1 cellular context compared by ENCODE assay signal in genomic region chr14:54902143-54902520, GRCh38.
TF ChIP-seq lines count a peak whose summit lies in the region.

No MANE protein-coding gene starts in this region.

TF ChIP-seq in WTC11, 78 proteins besides CTCF, POLR2A, EP300 and RAD21 (continued from another document):
- TF ChIP-seq AR (CRISPR knock-in tag; IDR thresholded peaks at IDR 0.05), result no peak
- no peak for TF ChIP-seq MXD4 (CRISPR knock-in tag; IDR thresholded peaks at IDR 0.05; ENCODE audit: borderline replicate concordance)
- TF ChIP-seq, protein P1, sequence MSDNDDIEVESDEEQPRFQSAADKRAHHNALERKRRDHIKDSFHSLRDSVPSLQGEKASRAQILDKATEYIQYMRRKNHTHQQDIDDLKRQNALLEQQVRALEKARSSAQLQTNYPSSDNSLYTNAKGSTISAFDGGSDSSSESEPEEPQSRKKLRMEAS (CRISPR knock-in tag; IDR thresholded peaks at IDR 0.05), result 0 out of 2 replicates have a peak, but pooled peaks have one; percentile 25
- TF ChIP-seq NR3C1 (CRISPR knock-in tag; conservative IDR thresholded peaks at IDR 0.05; ENCODE audit: low read depth), result no peak
- no peak for TF ChIP-seq SMAD4 (CRISPR knock-in tag; IDR thresholded peaks at IDR 0.05)
- no peak for TF ChIP-seq NFE2L1 (CRISPR knock-in tag; IDR thresholded peaks at IDR 0.05)
- peak; percentile 70; the same call in 1 of the 2 replicates for TF ChIP-seq ARID4B (CRISPR knock-in tag; IDR thresholded peaks at IDR 0.05; ENCODE audit: borderline replicate concordance)
- TF ChIP-seq EMX1 (CRISPR knock-in tag; IDR thresholded peaks at IDR 0.05), result no peak
- no peak for TF ChIP-seq RELA (CRISPR knock-in tag; IDR thresholded peaks at IDR 0.05; ENCODE audit: borderline replicate concordance)
- no peak for TF ChIP-seq ATF3 (CRISPR knock-in tag; conservative IDR thresholded peaks at IDR 0.05)
- TF ChIP-seq ZNF219 (CRISPR knock-in tag; IDR thresholded peaks at IDR 0.05; ENCODE audit: borderline replicate concordance), result peak; percentile 25; the same call in 1 of the 2 replicates
- no peak for TF ChIP-seq ZNF425 (CRISPR knock-in tag; conservative IDR thresholded peaks at IDR 0.05)
- TF ChIP-seq, protein P2, sequence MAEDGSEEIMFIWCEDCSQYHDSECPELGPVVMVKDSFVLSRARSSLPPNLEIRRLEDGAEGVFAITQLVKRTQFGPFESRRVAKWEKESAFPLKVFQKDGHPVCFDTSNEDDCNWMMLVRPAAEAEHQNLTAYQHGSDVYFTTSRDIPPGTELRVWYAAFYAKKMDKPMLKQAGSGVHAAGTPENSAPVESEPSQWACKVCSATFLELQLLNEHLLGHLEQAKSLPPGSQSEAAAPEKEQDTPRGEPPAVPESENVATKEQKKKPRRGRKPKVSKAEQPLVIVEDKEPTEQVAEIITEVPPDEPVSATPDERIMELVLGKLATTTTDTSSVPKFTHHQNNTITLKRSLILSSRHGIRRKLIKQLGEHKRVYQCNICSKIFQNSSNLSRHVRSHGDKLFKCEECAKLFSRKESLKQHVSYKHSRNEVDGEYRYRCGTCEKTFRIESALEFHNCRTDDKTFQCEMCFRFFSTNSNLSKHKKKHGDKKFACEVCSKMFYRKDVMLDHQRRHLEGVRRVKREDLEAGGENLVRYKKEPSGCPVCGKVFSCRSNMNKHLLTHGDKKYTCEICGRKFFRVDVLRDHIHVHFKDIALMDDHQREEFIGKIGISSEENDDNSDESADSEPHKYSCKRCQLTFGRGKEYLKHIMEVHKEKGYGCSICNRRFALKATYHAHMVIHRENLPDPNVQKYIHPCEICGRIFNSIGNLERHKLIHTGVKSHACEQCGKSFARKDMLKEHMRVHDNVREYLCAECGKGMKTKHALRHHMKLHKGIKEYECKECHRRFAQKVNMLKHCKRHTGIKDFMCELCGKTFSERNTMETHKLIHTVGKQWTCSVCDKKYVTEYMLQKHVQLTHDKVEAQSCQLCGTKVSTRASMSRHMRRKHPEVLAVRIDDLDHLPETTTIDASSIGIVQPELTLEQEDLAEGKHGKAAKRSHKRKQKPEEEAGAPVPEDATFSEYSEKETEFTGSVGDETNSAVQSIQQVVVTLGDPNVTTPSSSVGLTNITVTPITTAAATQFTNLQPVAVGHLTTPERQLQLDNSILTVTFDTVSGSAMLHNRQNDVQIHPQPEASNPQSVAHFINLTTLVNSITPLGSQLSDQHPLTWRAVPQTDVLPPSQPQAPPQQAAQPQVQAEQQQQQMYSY (CRISPR knock-in tag; IDR thresholded peaks at IDR 0.05), result no peak
- TF ChIP-seq TEAD4 (CRISPR knock-in tag; IDR thresholded peaks at IDR 0.05), result no peak
- TF ChIP-seq ETV6 (CRISPR knock-in tag; IDR thresholded peaks at IDR 0.05), result peak; percentile 63; the same call in 1 of the 2 replicates
- TF ChIP-seq, protein P3, sequence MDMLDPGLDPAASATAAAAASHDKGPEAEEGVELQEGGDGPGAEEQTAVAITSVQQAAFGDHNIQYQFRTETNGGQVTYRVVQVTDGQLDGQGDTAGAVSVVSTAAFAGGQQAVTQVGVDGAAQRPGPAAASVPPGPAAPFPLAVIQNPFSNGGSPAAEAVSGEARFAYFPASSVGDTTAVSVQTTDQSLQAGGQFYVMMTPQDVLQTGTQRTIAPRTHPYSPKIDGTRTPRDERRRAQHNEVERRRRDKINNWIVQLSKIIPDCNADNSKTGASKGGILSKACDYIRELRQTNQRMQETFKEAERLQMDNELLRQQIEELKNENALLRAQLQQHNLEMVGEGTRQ (CRISPR knock-in tag; IDR thresholded peaks at IDR 0.05), result no peak
- TF ChIP-seq, protein P4, sequence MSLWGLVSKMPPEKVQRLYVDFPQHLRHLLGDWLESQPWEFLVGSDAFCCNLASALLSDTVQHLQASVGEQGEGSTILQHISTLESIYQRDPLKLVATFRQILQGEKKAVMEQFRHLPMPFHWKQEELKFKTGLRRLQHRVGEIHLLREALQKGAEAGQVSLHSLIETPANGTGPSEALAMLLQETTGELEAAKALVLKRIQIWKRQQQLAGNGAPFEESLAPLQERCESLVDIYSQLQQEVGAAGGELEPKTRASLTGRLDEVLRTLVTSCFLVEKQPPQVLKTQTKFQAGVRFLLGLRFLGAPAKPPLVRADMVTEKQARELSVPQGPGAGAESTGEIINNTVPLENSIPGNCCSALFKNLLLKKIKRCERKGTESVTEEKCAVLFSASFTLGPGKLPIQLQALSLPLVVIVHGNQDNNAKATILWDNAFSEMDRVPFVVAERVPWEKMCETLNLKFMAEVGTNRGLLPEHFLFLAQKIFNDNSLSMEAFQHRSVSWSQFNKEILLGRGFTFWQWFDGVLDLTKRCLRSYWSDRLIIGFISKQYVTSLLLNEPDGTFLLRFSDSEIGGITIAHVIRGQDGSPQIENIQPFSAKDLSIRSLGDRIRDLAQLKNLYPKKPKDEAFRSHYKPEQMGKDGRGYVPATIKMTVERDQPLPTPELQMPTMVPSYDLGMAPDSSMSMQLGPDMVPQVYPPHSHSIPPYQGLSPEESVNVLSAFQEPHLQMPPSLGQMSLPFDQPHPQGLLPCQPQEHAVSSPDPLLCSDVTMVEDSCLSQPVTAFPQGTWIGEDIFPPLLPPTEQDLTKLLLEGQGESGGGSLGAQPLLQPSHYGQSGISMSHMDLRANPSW (CRISPR knock-in tag; conservative IDR thresholded peaks at IDR 0.05; ENCODE audit: low read depth), result no peak
- TF ChIP-seq OVOL2 (CRISPR knock-in tag; IDR thresholded peaks at IDR 0.05; ENCODE audit: borderline replicate concordance), result no peak
- TF ChIP-seq TP53 (CRISPR knock-in tag; IDR thresholded peaks at IDR 0.05), result no peak
- TF ChIP-seq FOXJ3 (CRISPR knock-in tag; IDR thresholded peaks at IDR 0.05; ENCODE audit: borderline replicate concordance), result no peak
- TF ChIP-seq, protein P5, sequence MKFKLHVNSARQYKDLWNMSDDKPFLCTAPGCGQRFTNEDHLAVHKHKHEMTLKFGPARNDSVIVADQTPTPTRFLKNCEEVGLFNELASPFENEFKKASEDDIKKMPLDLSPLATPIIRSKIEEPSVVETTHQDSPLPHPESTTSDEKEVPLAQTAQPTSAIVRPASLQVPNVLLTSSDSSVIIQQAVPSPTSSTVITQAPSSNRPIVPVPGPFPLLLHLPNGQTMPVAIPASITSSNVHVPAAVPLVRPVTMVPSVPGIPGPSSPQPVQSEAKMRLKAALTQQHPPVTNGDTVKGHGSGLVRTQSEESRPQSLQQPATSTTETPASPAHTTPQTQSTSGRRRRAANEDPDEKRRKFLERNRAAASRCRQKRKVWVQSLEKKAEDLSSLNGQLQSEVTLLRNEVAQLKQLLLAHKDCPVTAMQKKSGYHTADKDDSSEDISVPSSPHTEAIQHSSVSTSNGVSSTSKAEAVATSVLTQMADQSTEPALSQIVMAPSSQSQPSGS (CRISPR knock-in tag; IDR thresholded peaks at IDR 0.05; ENCODE audit: borderline replicate concordance, low read depth), result no peak
- TF ChIP-seq GABPB1 (CRISPR knock-in tag; IDR thresholded peaks at IDR 0.05), result 0 out of 2 replicates have a peak, but pooled peaks have one; percentile 24
- TF ChIP-seq, protein P6, sequence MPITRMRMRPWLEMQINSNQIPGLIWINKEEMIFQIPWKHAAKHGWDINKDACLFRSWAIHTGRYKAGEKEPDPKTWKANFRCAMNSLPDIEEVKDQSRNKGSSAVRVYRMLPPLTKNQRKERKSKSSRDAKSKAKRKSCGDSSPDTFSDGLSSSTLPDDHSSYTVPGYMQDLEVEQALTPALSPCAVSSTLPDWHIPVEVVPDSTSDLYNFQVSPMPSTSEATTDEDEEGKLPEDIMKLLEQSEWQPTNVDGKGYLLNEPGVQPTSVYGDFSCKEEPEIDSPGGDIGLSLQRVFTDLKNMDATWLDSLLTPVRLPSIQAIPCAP (CRISPR knock-in tag; IDR thresholded peaks at IDR 0.05), result no peak
- TF ChIP-seq FOXP1 (CRISPR knock-in tag; IDR thresholded peaks at IDR 0.05; ENCODE audit: borderline replicate concordance), result no peak
- no peak for TF ChIP-seq ESRRA (CRISPR knock-in tag; IDR thresholded peaks at IDR 0.05; ENCODE audit: borderline replicate concordance)
- TF ChIP-seq USF1 (CRISPR knock-in tag; IDR thresholded peaks at IDR 0.05), result no peak
TF ChIP-seq in WTC11: peak in this region for 8.
